Comparison of ENCODE assay signal across 2 cellular contexts in the genomic region with DNA sequence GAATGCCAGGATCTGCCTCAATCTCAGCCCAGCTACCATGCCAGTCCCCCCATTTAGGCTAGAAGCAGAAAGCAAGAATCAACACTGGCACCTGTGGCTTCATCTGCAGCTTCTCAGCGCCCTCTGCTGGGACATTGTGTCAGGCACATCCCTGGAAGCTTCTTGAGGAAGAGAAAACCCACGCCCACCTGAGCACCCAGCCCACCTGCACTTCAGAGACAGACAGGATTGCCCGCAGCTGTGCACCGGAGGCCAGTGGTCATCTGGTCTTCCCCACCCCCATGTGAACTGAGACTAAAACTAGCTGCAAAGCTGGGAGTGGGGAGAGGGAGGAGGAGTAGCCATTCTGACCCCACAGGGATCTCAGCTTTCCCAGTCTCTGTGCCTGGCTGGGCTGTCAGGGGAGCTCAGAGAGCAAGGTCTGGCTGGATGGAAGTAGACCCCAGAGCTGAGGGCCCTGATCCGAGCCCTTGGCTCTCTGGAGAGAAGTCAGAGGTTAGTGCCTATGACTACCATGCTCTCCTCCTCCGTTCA.
A peak's percentile ranks its signal among the peaks of the same experiment; 100 is the strongest.
TF ChIP-seq lines count a peak whose summit lies in the region.

No MANE protein-coding gene starts in this region.

TF ChIP-seq in A549, 52 proteins besides CTCF, POLR2A, EP300 and RAD21 (continued from another document):
- TF ChIP-seq SMC3 (IDR thresholded peaks at IDR 0.05) (0 out of 3 replicates have a peak, but pooled peaks have one; percentile 20), HMGXB4 (CRISPR knock-in tag; IDR thresholded peaks at IDR 0.05; ENCODE audit: borderline replicate concordance) (no peak)
- TF ChIP-seq, protein P1, sequence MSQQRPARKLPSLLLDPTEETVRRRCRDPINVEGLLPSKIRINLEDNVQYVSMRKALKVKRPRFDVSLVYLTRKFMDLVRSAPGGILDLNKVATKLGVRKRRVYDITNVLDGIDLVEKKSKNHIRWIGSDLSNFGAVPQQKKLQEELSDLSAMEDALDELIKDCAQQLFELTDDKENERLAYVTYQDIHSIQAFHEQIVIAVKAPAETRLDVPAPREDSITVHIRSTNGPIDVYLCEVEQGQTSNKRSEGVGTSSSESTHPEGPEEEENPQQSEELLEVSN (IDR thresholded peaks at IDR 0.05; ENCODE audit: borderline replicate concordance, low read depth), result no peak
TF ChIP-seq in A549: peak in this region for 1.

TF ChIP-seq in WTC11, 78 proteins besides CTCF, POLR2A, EP300 and RAD21 (continued from another document):
- no peak for TF ChIP-seq CBFB (CRISPR knock-in tag; IDR thresholded peaks at IDR 0.05; ENCODE audit: low read depth)
